ENCODE assay signal across 8 cellular contexts in the genomic region with DNA sequence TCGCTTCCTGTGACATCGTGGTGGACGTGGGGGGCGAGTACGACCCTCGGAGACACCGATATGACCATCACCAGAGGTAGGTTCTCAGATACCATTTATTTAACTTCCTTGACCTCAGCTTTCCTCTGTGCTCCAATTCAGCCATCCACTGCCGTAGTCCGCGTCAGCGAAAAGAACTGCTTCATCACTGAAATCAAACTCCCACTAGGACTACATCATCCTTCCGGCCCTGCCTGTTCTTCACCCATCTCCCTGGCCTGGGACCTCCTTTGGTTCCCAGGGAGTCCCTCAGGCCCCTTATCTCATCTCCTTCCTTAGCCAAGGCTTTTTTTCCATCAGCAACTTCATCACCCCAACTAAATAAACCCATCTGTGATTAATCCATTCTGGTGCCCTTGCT.
DNase-seq lines count a peak whose midpoint lies in the region; ATAC-seq lines count a peak whose summit lies in the region.

No MANE protein-coding gene starts in this region.

- in situ Hi-C loops in ACHN (cut with HindIII; ENCODE audit: low pct_ligation_motif_present, low pct_unique_long_range_greater_than_20kb, low sequenced_read_pairs) (no loop called here), HAP-1 (cut with MboI; ENCODE audit: low sequenced_read_pairs) (no loop called here)

- peak overlapping the region; percentile 96 for H3K27ac Mint-ChIP-seq in activated naive CD4-positive, alpha-beta T cell treated with anti-CD3 and anti-CD28 coated beads, Interleukin-2, amount 50 U/mL, for 24 hours

- H3K27ac ChIP-seq in iPS-20b (ENCODE audit: low read length): no peak overlapping the region

- H3K9me3 ChIP-seq in HAP-1 (no peaks in the 10 kb centered on the region), iPS-20b (ENCODE audit: insufficient read depth, low read depth, low read length) (no peaks in the 10 kb centered on the region)

- no peak for ATAC-seq in stimulated activated naive CD8-positive, alpha-beta T cell treated with anti-CD3 and anti-CD28 coated beads, Interleukin-15, Interleukin-2, amounts not matched to agents 100 U/mL and 50 U/mL, for 24 hours
- ATAC-seq in HG03565 (IDR thresholded peaks at IDR 0.05; ENCODE audit: unreplicated experiment) (no peak), GM21576 (IDR thresholded peaks at IDR 0.05; ENCODE audit: unreplicated experiment) (no peak)

- no peaks in the 10 kb centered on the region for H3K27me3 ChIP-seq in HAP-1 (ENCODE audit: low read depth)
- no peaks in the 10 kb centered on the region for H3K27me3 ChIP-seq in iPS-20b (ENCODE audit: insufficient read depth, low read length)

- H3K36me3 Mint-ChIP-seq in activated naive CD4-positive, alpha-beta T cell treated with anti-CD3 and anti-CD28 coated beads, Interleukin-2, amount 50 U/mL, for 24 hours: peaks cover 13% of the 10 kb centered on the region

- H3K27me3 Mint-ChIP-seq in activated naive CD4-positive, alpha-beta T cell treated with anti-CD3 and anti-CD28 coated beads, Interleukin-2, amount 50 U/mL, for 24 hours: no peaks in the 10 kb centered on the region

- DNase-seq in ACHN (peak; percentile 43), HAP-1 (ENCODE audit: low spot score in 2 of 2) (peak in 1 of 2 experiments; percentile 22), SKM-1 treated with dmso at 0.1 percent for 144 hours (lab: John Stamatoyannopoulos, UW; ENCODE audit: unreplicated experiment) (no peak)
- peak; percentile 26 for DNase-seq in stimulated activated naive CD8-positive, alpha-beta T cell treated with anti-CD3 and anti-CD28 coated beads, Interleukin-15, Interleukin-2, amounts not matched to agents 100 U/mL and 50 U/mL, for 24 hours

- no peaks in the 10 kb centered on the region for H3K9me3 Mint-ChIP-seq in activated naive CD4-positive, alpha-beta T cell treated with anti-CD3 and anti-CD28 coated beads, Interleukin-2, amount 50 U/mL, for 24 hours

- H3K36me3 ChIP-seq in HAP-1 (replicated peaks) (peaks cover 49% of the 10 kb centered on the region), iPS-20b (ENCODE audit: insufficient read depth, low read depth, low read length) (peaks cover 54% of the 10 kb centered on the region)

- H3K4me1 ChIP-seq in HAP-1 (peaks cover 8% of the 10 kb centered on the region), iPS-20b (ENCODE audit: insufficient read depth, low read length) (no peaks in the 10 kb centered on the region)

- H3K4me1 Mint-ChIP-seq in activated naive CD4-positive, alpha-beta T cell treated with anti-CD3 and anti-CD28 coated beads, Interleukin-2, amount 50 U/mL, for 24 hours: peaks cover 67% of the 10 kb centered on the region

- H3K9ac ChIP-seq in iPS-20b (ENCODE audit: low read depth, low read length): peak overlapping the region; percentile 95

- peak overlapping the region; percentile 79 for H3K4me3 ChIP-seq in HAP-1
- peak overlapping the region; percentile 95 for H3K4me3 ChIP-seq in iPS-20b (ENCODE audit: low read length)

- peak overlapping the region; percentile 94 for H3K4me3 Mint-ChIP-seq in activated naive CD4-positive, alpha-beta T cell treated with anti-CD3 and anti-CD28 coated beads, Interleukin-2, amount 50 U/mL, for 24 hours
